18 cellular contexts compared by ENCODE assay signal in genomic region chr10:63414481-63415260, GRCh38. TPM values are rescaled to one million over a fixed set of nuclear protein-coding genes. Genes with fewer than 3 reads are reported as not detected.
A peak's percentile ranks its signal among the peaks of the same experiment; 100 is the strongest.
DNase-seq lines count a peak whose midpoint lies in the region; ATAC-seq and TF ChIP-seq lines count a peak whose summit lies in the region.
"Had no signal": no experiment of that assay in that cellular context is flagged by ENCODE, and none has a peak within 500 bp of the region (broad histone marks: within the 10 kb centered on the region; RNA-seq: fewer than 3 reads in every experiment).

No MANE protein-coding gene starts in this region.

- no peaks in the 10 kb centered on the region for H3K9me3 ChIP-seq in adipocyte (ENCODE audit: control insufficient read depth, low read length)
- H3K9me3 ChIP-seq: testis had no signal

- CTCF ChIA-PET in GM10248 (lab: Yijun Ruan, JAX) = no interaction called here

- no peaks in the 10 kb centered on the region for H3K36me3 ChIP-seq in adipocyte (ENCODE audit: control insufficient read depth, insufficient read depth, low read length, severe bottlenecking)
- H3K36me3 ChIP-seq: neural progenitor cell had no signal

- DNase-seq in Right ventricle myocardium superior (no peak), left cardiac atrium (no peak), adipocyte (ENCODE audit: low read depth) (peak; percentile 60), fibroblast of villous mesenchyme (ENCODE audit: low read depth) (peak; percentile 25), GM10248 (ENCODE audit: extremely low spot score) (no peak), DMS153 treated with DMSO at 0.1 percent for 48 hours (lab: John Stamatoyannopoulos, UW; ENCODE audit: unreplicated experiment) (no peak), mucosa of gallbladder (ENCODE audit: low spot score) (no peak)
- no peak for DNase-seq in activated CD4-positive, CD25-positive, alpha-beta regulatory T cell treated with anti-CD3 and anti-CD28 coated beads, Interleukin-2, amount 50 U/mL, for 72 hours
- DNase-seq: activated CD4-positive, alpha-beta T cell treated with anti-CD3 and anti-CD28 coated beads for 4 hours; CD4-positive, alpha-beta T cell; effector CD8-positive, alpha-beta T cell; H9; kidney glomerular epithelial cell; NCI-H1092 treated with DMSO at 0.1 percent for 48 hours; NCI-H2171; NCI-H748 treated with DMSO at 0.1 percent for 48 hours; testis had no signal

- intact Hi-C loops in Right ventricle myocardium superior (cut with DNase I) = no loop called here
- intact Hi-C loops in left cardiac atrium (cut with DNase I) = no loop called here

- TF ChIP-seq CTCF in fibroblast of villous mesenchyme (IDR thresholded peaks at IDR 0.05; ENCODE audit: insufficient read depth, low read depth, low read length) (no peak), GM10248 (IDR thresholded peaks at IDR 0.05; ENCODE audit: control extremely low read depth, extremely low read depth, low read depth, missing control alignments) (no peak)

- no peak overlapping the region for H3K9ac ChIP-seq in adipocyte (ENCODE audit: low read length)
- H3K9ac ChIP-seq: neural progenitor cell had no signal

- H3K4me3 ChIP-seq in adipocyte (ENCODE audit: low read length) (no peak overlapping the region), fibroblast of villous mesenchyme (ENCODE audit: low read depth, low read length) (no peak overlapping the region)
- H3K4me3 ChIP-seq: neural progenitor cell, testis had no signal

- no peaks in the 10 kb centered on the region for H3K27me3 ChIP-seq in adipocyte (replicated peaks; ENCODE audit: control insufficient read depth, insufficient read depth, low read length)
- H3K27me3 ChIP-seq: neural progenitor cell, testis had no signal

- ATAC-seq in Right ventricle myocardium superior (ENCODE audit: poor library complexity) (peak; percentile 13), left cardiac atrium (no peak)

- peaks cover 40% of the 10 kb centered on the region for H3K4me1 ChIP-seq in adipocyte (ENCODE audit: control insufficient read depth, insufficient read depth, low read length)

- POLR2A ChIA-PET in GM10248 (lab: Yijun Ruan, JAX) = interaction anchor here (0.7 kb wide), 1 partner anchor 74 kb away, joined by 5 read pairs; no protein-coding TSS in a partner anchor

RNA-seq across cellular contexts. Expression of gene JMJD1C, which starts 51.1 kb away (rescaled TPM):
- total RNA-seq in Right ventricle myocardium superior (32.9 TPM), left cardiac atrium (10 to 100 TPM; 40.9 to 44.3 TPM), fibroblast of villous mesenchyme (87.0 and 98.4 TPM in 2 replicates), mucosa of gallbladder (79.0 TPM)

Comparison
In these comparisons a context has a peak if more than half of its experiments do, and no peak if none do; other contexts are left out.
1. DNase-seq: peak in adipocyte (single experiment) and fibroblast of villous mesenchyme (single experiment); none in Right ventricle myocardium superior (single experiment), left cardiac atrium (single experiment), GM10248 (single experiment), DMS153 treated with DMSO at 0.1 percent for 48 hours (single experiment), activated CD4-positive, CD25-positive, alpha-beta regulatory T cell treated with anti-CD3 and anti-CD28 coated beads, Interleukin-2, amount 50 U/mL, for 72 hours (single experiment) and mucosa of gallbladder (single experiment).